In genomic region chr5:148205865-148206264, GRCh38 we compare ENCODE assay signal across 34 cellular contexts. TPM values are rescaled to one million over a fixed set of nuclear protein-coding genes. Genes with fewer than 3 reads are reported as not detected.
"Had no signal": no experiment of that assay in that cellular context is flagged by ENCODE, and none has a peak within 500 bp of the region (broad histone marks: within the 10 kb centered on the region; RNA-seq: fewer than 3 reads in every experiment).

No MANE protein-coding gene starts in this region.

- H3K27ac ChIP-seq: ascending aorta, cardiac muscle cell, foreskin keratinocyte, gastrocnemius medialis had no signal

- H3K9me3 ChIP-seq: ascending aorta, breast epithelium, esophagus muscularis mucosa, gastrocnemius medialis had no signal

- H3K36me3 Mint-ChIP-seq: activated CD4-positive, alpha-beta memory T cell treated with anti-CD3 and anti-CD28 coated beads for 36 hours; activated CD8-positive, alpha-beta memory T cell treated with anti-CD3 and anti-CD28 coated beads, Interleukin-2, amount 10 ng/mL, durations not matched to agents 7 days and 5 days; activated naive CD4-positive, alpha-beta T cell treated with anti-CD3 and anti-CD28 coated beads, Interleukin-2, amount 50 U/mL, for 24 hours; activated naive CD8-positive, alpha-beta T cell treated with anti-CD3 and anti-CD28 coated beads for 36 hours; brain had no signal

- H3K27me3 ChIP-seq: ascending aorta, breast epithelium, cardiac muscle cell, esophagus muscularis mucosa, foreskin keratinocyte, gastrocnemius medialis had no signal

- H3K4me3 ChIP-seq: ascending aorta, breast epithelium, cardiac muscle cell, coronary artery, esophagus muscularis mucosa, gastrocnemius medialis had no signal

- H3K9me3 Mint-ChIP-seq: activated CD4-positive, alpha-beta memory T cell treated with anti-CD3 and anti-CD28 coated beads for 36 hours; activated CD4-positive, alpha-beta T cell treated with anti-CD3 and anti-CD28 coated beads, Interleukin-2, amount 10 ng/mL, durations not matched to agents 24 days and 14 days; activated naive CD4-positive, alpha-beta T cell treated with anti-CD3 and anti-CD28 coated beads for 36 hours; activated naive CD4-positive, alpha-beta T cell treated with anti-CD3 and anti-CD28 coated beads, Interleukin-2, amount 50 U/mL, for 24 hours; activated naive CD8-positive, alpha-beta T cell treated with anti-CD3 and anti-CD28 coated beads for 36 hours; activated naive CD8-positive, alpha-beta T cell treated with anti-CD3 and anti-CD28 coated beads, Interleukin-2, amount 50 U/mL, for 24 hours; activated T-helper 1 cell treated with anti-CD3 and anti-CD28 coated beads, Interleukin-12 subunit alpha, Interleukin-12 subunit beta, Interleukin-2, Interleukin-4 antibody, amounts not matched to agents 30 ng/mL and 10 ng/mL and 1 ng/mL, durations not matched to agents 14 hours and 24 hours and 36 hours; activated T-helper 2 cell treated with anti-CD3 and anti-CD28 coated beads, Interferon-gamma antibody, Interleukin-2, Interleukin-4, amounts not matched to agents 10 μg/mL and 5 μg/mL and 100 μg/mL, durations not matched to agents 14 hours and 24 hours and 36 hours; brain; central memory CD8-positive, alpha-beta T cell had no signal

- H3K4me1 Mint-ChIP-seq: activated CD4-positive, alpha-beta T cell treated with anti-CD3 and anti-CD28 coated beads for 36 hours; activated CD4-positive, alpha-beta T cell treated with anti-CD3 and anti-CD28 coated beads, Interleukin-2, amount 10 ng/mL, durations not matched to agents 24 days and 14 days; activated naive CD4-positive, alpha-beta T cell treated with anti-CD3 and anti-CD28 coated beads, Interleukin-2, amount 50 U/mL, for 24 hours; activated naive CD8-positive, alpha-beta T cell treated with anti-CD3 and anti-CD28 coated beads for 36 hours; activated naive CD8-positive, alpha-beta T cell treated with anti-CD3 and anti-CD28 coated beads, Interleukin-2, amount 50 U/mL, for 24 hours; brain; central memory CD8-positive, alpha-beta T cell had no signal

- DNase-seq: activated CD4-positive, alpha-beta memory T cell treated with anti-CD3 and anti-CD28 coated beads for 36 hours; activated CD4-positive, alpha-beta T cell treated with anti-CD3 and anti-CD28 coated beads for 36 hours; activated CD4-positive, alpha-beta T cell treated with anti-CD3 and anti-CD28 coated beads, Interleukin-2, amount 10 ng/mL, durations not matched to agents 24 days and 14 days; activated CD4-positive, CD25-positive, alpha-beta regulatory T cell; activated CD4-positive, CD25-positive, alpha-beta regulatory T cell treated with anti-CD3 and anti-CD28 coated beads, Interleukin-2, amount 50 U/mL, for 72 hours; activated CD8-positive, alpha-beta memory T cell treated with anti-CD3 and anti-CD28 coated beads, Interleukin-2, amount 10 ng/mL, durations not matched to agents 7 days and 5 days; activated CD8-positive, alpha-beta memory T cell treated with anti-CD3 and anti-CD28 coated beads, Interleukin-2, amount 50 U/mL, for 4 hours; activated CD8-positive, alpha-beta T cell treated with anti-CD3 and anti-CD28 coated beads, Interleukin-2, amount 10 ng/mL, durations not matched to agents 7 days and 5 days; activated effector memory CD4-positive, alpha-beta T cell treated with anti-CD3 and anti-CD28 coated beads, Interleukin-2, amount 50 U/mL, for 16 hours; activated naive CD4-positive, alpha-beta T cell treated with anti-CD3 and anti-CD28 coated beads for 36 hours; activated naive CD8-positive, alpha-beta T cell treated with anti-CD3 and anti-CD28 coated beads for 36 hours; activated naive CD8-positive, alpha-beta T cell treated with anti-CD3 and anti-CD28 coated beads, Interleukin-2, amount 50 U/mL, for 24 hours; activated T-cell treated with anti-CD3 and anti-CD28 coated beads, Interleukin-2, amount 50 U/mL, for 1 hour; activated T-cell treated with anti-CD3 and anti-CD28 coated beads, Interleukin-2, amount 50 U/mL, for 48 hours; dermis blood vessel endothelial cell; effector CD4-positive, alpha-beta T cell; effector memory CD8-positive, alpha-beta T cell; erythroblast; foreskin keratinocyte; gastrocnemius medialis; T-helper 2 cell had no signal

- H3K27ac Mint-ChIP-seq: activated CD4-positive, alpha-beta memory T cell treated with anti-CD3 and anti-CD28 coated beads for 36 hours; activated CD4-positive, alpha-beta T cell treated with anti-CD3 and anti-CD28 coated beads for 36 hours; activated CD4-positive, alpha-beta T cell treated with anti-CD3 and anti-CD28 coated beads, Interleukin-2, amount 10 ng/mL, durations not matched to agents 24 days and 14 days; activated CD8-positive, alpha-beta memory T cell treated with anti-CD3 and anti-CD28 coated beads, Interleukin-2, amount 10 ng/mL, durations not matched to agents 7 days and 5 days; activated CD8-positive, alpha-beta T cell treated with anti-CD3 and anti-CD28 coated beads, Interleukin-2, amount 10 ng/mL, durations not matched to agents 7 days and 5 days; activated naive CD4-positive, alpha-beta T cell treated with anti-CD3 and anti-CD28 coated beads for 36 hours; activated naive CD4-positive, alpha-beta T cell treated with anti-CD3 and anti-CD28 coated beads, Interleukin-2, amount 50 U/mL, for 24 hours; activated naive CD8-positive, alpha-beta T cell treated with anti-CD3 and anti-CD28 coated beads for 36 hours; activated naive CD8-positive, alpha-beta T cell treated with anti-CD3 and anti-CD28 coated beads, Interleukin-2, amount 50 U/mL, for 24 hours; activated T-helper 1 cell treated with anti-CD3 and anti-CD28 coated beads, Interleukin-12 subunit alpha, Interleukin-12 subunit beta, Interleukin-2, Interleukin-4 antibody, amounts not matched to agents 30 ng/mL and 10 ng/mL and 1 ng/mL, durations not matched to agents 14 hours and 24 hours and 36 hours; activated T-helper 2 cell treated with anti-CD3 and anti-CD28 coated beads, Interferon-gamma antibody, Interleukin-2, Interleukin-4, amounts not matched to agents 10 μg/mL and 5 μg/mL and 100 μg/mL, durations not matched to agents 14 hours and 24 hours and 36 hours; brain; effector memory CD8-positive, alpha-beta T cell had no signal

- H3K27me3 Mint-ChIP-seq: activated CD4-positive, alpha-beta T cell treated with anti-CD3 and anti-CD28 coated beads, Interleukin-2, amount 10 ng/mL, durations not matched to agents 24 days and 14 days; brain had no signal

- H3K36me3 ChIP-seq: ascending aorta, breast epithelium, cardiac muscle cell, esophagus muscularis mucosa, gastrocnemius medialis had no signal

- H3K4me1 ChIP-seq: ascending aorta, breast epithelium, gastrocnemius medialis had no signal

- H3K4me3 Mint-ChIP-seq: activated CD4-positive, alpha-beta memory T cell treated with anti-CD3 and anti-CD28 coated beads for 36 hours; activated CD4-positive, alpha-beta T cell treated with anti-CD3 and anti-CD28 coated beads for 36 hours; activated CD4-positive, alpha-beta T cell treated with anti-CD3 and anti-CD28 coated beads, Interleukin-2, amount 10 ng/mL, durations not matched to agents 24 days and 14 days; activated CD8-positive, alpha-beta memory T cell treated with anti-CD3 and anti-CD28 coated beads, Interleukin-2, amount 10 ng/mL, durations not matched to agents 7 days and 5 days; activated CD8-positive, alpha-beta T cell treated with anti-CD3 and anti-CD28 coated beads, Interleukin-2, amount 10 ng/mL, durations not matched to agents 7 days and 5 days; activated naive CD4-positive, alpha-beta T cell treated with anti-CD3 and anti-CD28 coated beads for 36 hours; activated naive CD4-positive, alpha-beta T cell treated with anti-CD3 and anti-CD28 coated beads, Interleukin-2, amount 50 U/mL, for 24 hours; activated naive CD8-positive, alpha-beta T cell treated with anti-CD3 and anti-CD28 coated beads for 36 hours; activated naive CD8-positive, alpha-beta T cell treated with anti-CD3 and anti-CD28 coated beads, Interleukin-2, amount 50 U/mL, for 24 hours; activated T-helper 1 cell treated with anti-CD3 and anti-CD28 coated beads, Interleukin-12 subunit alpha, Interleukin-12 subunit beta, Interleukin-2, Interleukin-4 antibody, amounts not matched to agents 30 ng/mL and 10 ng/mL and 1 ng/mL, durations not matched to agents 14 hours and 24 hours and 36 hours; brain; central memory CD8-positive, alpha-beta T cell; effector memory CD8-positive, alpha-beta T cell had no signal

RNA-seq across cellular contexts. Expression of gene SPINK6, which starts 3.0 kb away (rescaled TPM):
- total RNA-seq: activated CD4-positive, alpha-beta memory T cell treated with anti-CD3 and anti-CD28 coated beads for 36 hours; activated CD4-positive, alpha-beta T cell treated with anti-CD3 and anti-CD28 coated beads for 36 hours; activated CD4-positive, alpha-beta T cell treated with anti-CD3 and anti-CD28 coated beads, Interleukin-2, amount 10 ng/mL, durations not matched to agents 24 days and 14 days; activated CD8-positive, alpha-beta memory T cell treated with anti-CD3 and anti-CD28 coated beads for 36 hours; activated CD8-positive, alpha-beta memory T cell treated with anti-CD3 and anti-CD28 coated beads, Interleukin-2, amount 10 ng/mL, durations not matched to agents 7 days and 5 days; activated CD8-positive, alpha-beta T cell treated with anti-CD3 and anti-CD28 coated beads, Interleukin-2, amount 10 ng/mL, durations not matched to agents 7 days and 5 days; activated naive CD4-positive, alpha-beta T cell treated with anti-CD3 and anti-CD28 coated beads for 36 hours; activated naive CD8-positive, alpha-beta T cell treated with anti-CD3 and anti-CD28 coated beads for 36 hours; activated T-helper 1 cell treated with anti-CD3 and anti-CD28 coated beads, Interleukin-12 subunit alpha, Interleukin-12 subunit beta, Interleukin-2, Interleukin-4 antibody, amounts not matched to agents 30 ng/mL and 10 ng/mL and 1 ng/mL, durations not matched to agents 14 hours and 24 hours and 36 hours; activated T-helper 2 cell treated with anti-CD3 and anti-CD28 coated beads, Interferon-gamma antibody, Interleukin-2, Interleukin-4, amounts not matched to agents 10 μg/mL and 5 μg/mL and 100 μg/mL, durations not matched to agents 14 hours and 24 hours and 36 hours; ascending aorta; breast epithelium; cardiac muscle cell; cerebellum; dermis blood vessel endothelial cell; esophagus muscularis mucosa; gastrocnemius medialis; T-helper 1 cell treated with Interleukin-12 subunit alpha and Interleukin-12 subunit beta and Interleukin-4 antibody, amounts not matched to agents 30 ng/mL and 1 ng/mL, for 36 hours had no signal
- polyA plus RNA-seq: cardiac muscle cell had no signal

RNA-seq across cellular contexts. Expression of gene MARCOL, which starts 32.5 kb away (rescaled TPM):
- total RNA-seq: activated CD4-positive, alpha-beta memory T cell treated with anti-CD3 and anti-CD28 coated beads for 36 hours; activated CD4-positive, alpha-beta T cell treated with anti-CD3 and anti-CD28 coated beads for 36 hours; activated CD4-positive, alpha-beta T cell treated with anti-CD3 and anti-CD28 coated beads, Interleukin-2, amount 10 ng/mL, durations not matched to agents 24 days and 14 days; activated CD8-positive, alpha-beta memory T cell treated with anti-CD3 and anti-CD28 coated beads for 36 hours; activated CD8-positive, alpha-beta memory T cell treated with anti-CD3 and anti-CD28 coated beads, Interleukin-2, amount 10 ng/mL, durations not matched to agents 7 days and 5 days; activated CD8-positive, alpha-beta T cell treated with anti-CD3 and anti-CD28 coated beads, Interleukin-2, amount 10 ng/mL, durations not matched to agents 7 days and 5 days; activated naive CD4-positive, alpha-beta T cell treated with anti-CD3 and anti-CD28 coated beads for 36 hours; activated naive CD8-positive, alpha-beta T cell treated with anti-CD3 and anti-CD28 coated beads for 36 hours; activated T-helper 1 cell treated with anti-CD3 and anti-CD28 coated beads, Interleukin-12 subunit alpha, Interleukin-12 subunit beta, Interleukin-2, Interleukin-4 antibody, amounts not matched to agents 30 ng/mL and 10 ng/mL and 1 ng/mL, durations not matched to agents 14 hours and 24 hours and 36 hours; activated T-helper 2 cell treated with anti-CD3 and anti-CD28 coated beads, Interferon-gamma antibody, Interleukin-2, Interleukin-4, amounts not matched to agents 10 μg/mL and 5 μg/mL and 100 μg/mL, durations not matched to agents 14 hours and 24 hours and 36 hours; ascending aorta; breast epithelium; cardiac muscle cell; cerebellum; dermis blood vessel endothelial cell; esophagus muscularis mucosa; foreskin keratinocyte; gastrocnemius medialis; T-helper 1 cell treated with Interleukin-12 subunit alpha and Interleukin-12 subunit beta and Interleukin-4 antibody, amounts not matched to agents 30 ng/mL and 1 ng/mL, for 36 hours had no signal
- polyA plus RNA-seq: foreskin keratinocyte had no signal

RNA-seq across cellular contexts. Expression of gene SPINK14, which starts 37.5 kb away (rescaled TPM):
- total RNA-seq: activated CD4-positive, alpha-beta memory T cell treated with anti-CD3 and anti-CD28 coated beads for 36 hours; activated CD4-positive, alpha-beta T cell treated with anti-CD3 and anti-CD28 coated beads for 36 hours; activated CD4-positive, alpha-beta T cell treated with anti-CD3 and anti-CD28 coated beads, Interleukin-2, amount 10 ng/mL, durations not matched to agents 24 days and 14 days; activated CD8-positive, alpha-beta memory T cell treated with anti-CD3 and anti-CD28 coated beads for 36 hours; activated CD8-positive, alpha-beta memory T cell treated with anti-CD3 and anti-CD28 coated beads, Interleukin-2, amount 10 ng/mL, durations not matched to agents 7 days and 5 days; activated CD8-positive, alpha-beta T cell treated with anti-CD3 and anti-CD28 coated beads, Interleukin-2, amount 10 ng/mL, durations not matched to agents 7 days and 5 days; activated naive CD4-positive, alpha-beta T cell treated with anti-CD3 and anti-CD28 coated beads for 36 hours; activated naive CD8-positive, alpha-beta T cell treated with anti-CD3 and anti-CD28 coated beads for 36 hours; activated T-helper 1 cell treated with anti-CD3 and anti-CD28 coated beads, Interleukin-12 subunit alpha, Interleukin-12 subunit beta, Interleukin-2, Interleukin-4 antibody, amounts not matched to agents 30 ng/mL and 10 ng/mL and 1 ng/mL, durations not matched to agents 14 hours and 24 hours and 36 hours; activated T-helper 2 cell treated with anti-CD3 and anti-CD28 coated beads, Interferon-gamma antibody, Interleukin-2, Interleukin-4, amounts not matched to agents 10 μg/mL and 5 μg/mL and 100 μg/mL, durations not matched to agents 14 hours and 24 hours and 36 hours; ascending aorta; breast epithelium; cardiac muscle cell; cerebellum; dermis blood vessel endothelial cell; esophagus muscularis mucosa; foreskin keratinocyte; gastrocnemius medialis; T-helper 1 cell treated with Interleukin-12 subunit alpha and Interleukin-12 subunit beta and Interleukin-4 antibody, amounts not matched to agents 30 ng/mL and 1 ng/mL, for 36 hours had no signal
- polyA plus RNA-seq: cardiac muscle cell, foreskin keratinocyte had no signal
